In the genomic region with DNA sequence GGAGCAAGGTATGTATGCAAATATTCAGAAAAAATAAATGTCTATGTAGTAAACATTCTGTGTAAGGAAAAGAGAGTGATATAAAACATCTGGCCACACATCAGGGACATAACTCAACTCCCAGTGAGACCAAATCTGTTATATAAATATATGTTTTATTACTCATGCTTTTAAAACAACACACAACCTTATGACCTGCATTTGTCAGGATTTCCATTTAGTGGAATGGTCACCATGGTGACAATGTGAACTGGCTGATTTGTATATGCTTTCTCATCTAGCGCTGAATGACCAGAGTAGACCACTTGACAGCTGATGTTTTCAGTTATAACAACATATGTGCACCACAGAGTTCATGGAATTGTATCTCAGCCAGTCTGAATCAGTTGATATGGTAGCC, we compare ENCODE assay signal across 12 cellular contexts.
DNase-seq lines count a peak whose midpoint lies in the region; ATAC-seq and TF ChIP-seq lines count a peak whose summit lies in the region.
"Had no signal": no experiment of that assay in that cellular context is flagged by ENCODE, and none has a peak within 500 bp of the region (broad histone marks: within the 10 kb centered on the region; RNA-seq: fewer than 3 reads in every experiment).

No MANE protein-coding gene starts in this region.

- no peak for TF ChIP-seq CTCF in foreskin fibroblast (IDR thresholded peaks at IDR 0.05; ENCODE audit: low read depth, low read length)

- H3K4me3 ChIP-seq in foreskin fibroblast (ENCODE audit: low read depth in 1 of 2, low read length in 2 of 2), result no peak overlapping the region
- H3K4me3 ChIP-seq: body of pancreas had no signal

- DNase-seq in A172 (ENCODE audit: low spot score) (peak; percentile 75), HS-5 (ENCODE audit: low read depth) (peak; percentile 80), astrocyte of the hippocampus (ENCODE audit: low read depth, low spot score) (peak; percentile 79), foreskin fibroblast (peak; percentile 92 to 95), ureter (ENCODE audit: low spot score) (no peak), UCSD-AML1 (lab: John Stamatoyannopoulos, UW; ENCODE audit: unreplicated experiment) (no peak), NCI-H1105 treated with DMSO at 0.1 percent for 48 hours (lab: John Stamatoyannopoulos, UW) (no peak)
- DNase-seq: body of pancreas, DMS153, midbrain, T-cell had no signal

- no peak for ATAC-seq in HG03196 (IDR thresholded peaks at IDR 0.05; ENCODE audit: unreplicated experiment)
- ATAC-seq: body of pancreas, T-cell had no signal

Comparison
In these comparisons a context has a peak if more than half of its experiments do, and no peak if none do; other contexts are left out.
1. DNase-seq: peak in A172 (single experiment), HS-5 (single experiment), astrocyte of the hippocampus (single experiment) and foreskin fibroblast (2 of 2); none in ureter (single experiment), UCSD-AML1 (single experiment) and NCI-H1105 treated with DMSO at 0.1 percent for 48 hours (single experiment).